ENCODE assay signal across 23 cellular contexts in genomic region chr4:43550981-43551627, GRCh38.
"Had no signal": no experiment of that assay in that cellular context is flagged by ENCODE, and none has a peak within 500 bp of the region (broad histone marks: within the 10 kb centered on the region; RNA-seq: fewer than 3 reads in every experiment).

No MANE protein-coding gene starts in this region.

- H3K4me1 Mint-ChIP-seq: naive thymus-derived CD4-positive, alpha-beta T cell; stimulated activated naive CD8-positive, alpha-beta T cell treated with anti-CD3 and anti-CD28 coated beads, Interleukin-15, amount 100 ng/mL, for 72 hours had no signal

- H3K36me3 ChIP-seq: heart left ventricle, left lung, pancreas, prostate gland, tibial nerve had no signal

- H3K27ac ChIP-seq: heart left ventricle, left lung, pancreas, prostate gland, skin epidermis, tibial nerve had no signal

- H3K36me3 Mint-ChIP-seq: naive thymus-derived CD4-positive, alpha-beta T cell; stimulated activated memory B cell treated with anti-CD40 and anti-IgM and Interleukin-4, amounts not matched to agents 10 μg/mL and 1 μg/mL and 100 μg/mL, for 72 hours; type B pancreatic cell had no signal

- DNase-seq: glutamatergic neuron; islet precursor cell; left colon; midbrain; naive thymus-derived CD4-positive, alpha-beta T cell; retina; stimulated activated CD4-positive, alpha-beta T cell treated with anti-CD3 and anti-CD28 coated beads, Interleukin-4, amount 100 ng/mL, for 24 hours; stimulated activated naive CD4-positive, alpha-beta T cell treated with Interleukin-2 at 50 U/mL for 16 hours; stimulated activated naive CD8-positive, alpha-beta T cell treated with anti-CD3 and anti-CD28 coated beads, Interleukin-15, amount 100 ng/mL, for 72 hours; substantia nigra had no signal

- H3K9me3 ChIP-seq: pancreas, prostate gland had no signal

- H3K4me3 Mint-ChIP-seq: naive thymus-derived CD4-positive, alpha-beta T cell; natural killer cell treated with Interleukin-12 subunit alpha and Interleukin-12 subunit beta and Interleukin-15 and Interleukin-18, amount 100 ng/mL, for 72 hours; stimulated activated memory B cell treated with anti-CD40 and anti-IgM and Interleukin-4, amounts not matched to agents 10 μg/mL and 1 μg/mL and 100 μg/mL, for 72 hours; stimulated activated naive CD8-positive, alpha-beta T cell treated with anti-CD3 and anti-CD28 coated beads, Interleukin-15, amount 100 ng/mL, for 72 hours; type B pancreatic cell had no signal

- H3K4me3 ChIP-seq: heart left ventricle, left lung, lung, mucosa of descending colon, pancreas, prostate gland, skin epidermis, tibial nerve had no signal

- H3K27me3 ChIP-seq: heart left ventricle, left lung, pancreas, tibial nerve had no signal

- H3K27ac Mint-ChIP-seq: naive thymus-derived CD4-positive, alpha-beta T cell; natural killer cell treated with Interleukin-12 subunit alpha and Interleukin-12 subunit beta and Interleukin-15 and Interleukin-18, amount 100 ng/mL, for 72 hours; stimulated activated memory B cell treated with anti-CD40 and anti-IgM and Interleukin-4, amounts not matched to agents 10 μg/mL and 1 μg/mL and 100 μg/mL, for 72 hours; stimulated activated naive CD8-positive, alpha-beta T cell treated with anti-CD3 and anti-CD28 coated beads, Interleukin-15, amount 100 ng/mL, for 72 hours; type B pancreatic cell had no signal

- ATAC-seq: heart left ventricle; left colon; left lung; mucosa of descending colon; naive thymus-derived CD4-positive, alpha-beta T cell; natural killer cell treated with Interleukin-12 subunit alpha and Interleukin-12 subunit beta and Interleukin-15 and Interleukin-18, amount 100 ng/mL, for 72 hours; pancreas; right cardiac atrium; sciatic nerve; stimulated activated memory B cell treated with anti-CD40 and anti-IgM and Interleukin-4, amounts not matched to agents 10 μg/mL and 1 μg/mL and 100 μg/mL, for 72 hours; stimulated activated naive CD8-positive, alpha-beta T cell treated with anti-CD3 and anti-CD28 coated beads, Interleukin-15, amount 100 ng/mL, for 72 hours had no signal

- H3K4me1 ChIP-seq: heart left ventricle, left lung, pancreas, prostate gland, tibial nerve had no signal
